Comparison of ENCODE assay signal across 11 cellular contexts in genomic region chr3:65713016-65713415, GRCh38.
A peak's percentile ranks its signal among the peaks of the same experiment; 100 is the strongest.
DNase-seq lines count a peak whose midpoint lies in the region; ATAC-seq and FAIRE-seq lines count a peak whose summit lies in the region.
"Had no signal": no experiment of that assay in that cellular context is flagged by ENCODE, and none has a peak within 500 bp of the region (broad histone marks: within the 10 kb centered on the region; RNA-seq: fewer than 3 reads in every experiment).

No MANE protein-coding gene starts in this region.

- CTCF ChIA-PET in activated CD8-positive, alpha-beta memory T cell treated with anti-CD3 and anti-CD28 coated beads, Interleukin-2, amount 10 ng/mL, durations not matched to agents 7 days and 5 days (lab: Charles Lee) = interaction anchor here (1.0 kb wide), 1 partner anchor 9 kb away, joined by 3 read pairs; no protein-coding TSS in a partner anchor

- no peaks in the 10 kb centered on the region for H3K27me3 Mint-ChIP-seq in activated CD8-positive, alpha-beta memory T cell treated with anti-CD3 and anti-CD28 coated beads, Interleukin-2, amount 10 ng/mL, durations not matched to agents 7 days and 5 days

- no peaks in the 10 kb centered on the region for H3K36me3 Mint-ChIP-seq in activated CD8-positive, alpha-beta memory T cell treated with anti-CD3 and anti-CD28 coated beads, Interleukin-2, amount 10 ng/mL, durations not matched to agents 7 days and 5 days

- H3K4me1 ChIP-seq in SJCRH30 = peaks cover 2% of the 10 kb centered on the region; the same call in 1 of the 2 replicates

- H3K4me3 ChIP-seq in SJCRH30 = no peak overlapping the region

- H3K27me3 ChIP-seq in SJCRH30 = no peaks in the 10 kb centered on the region

- no peaks in the 10 kb centered on the region for H3K9me3 ChIP-seq in SJCRH30 (replicated peaks)

- DNase-seq in GM03348 (ENCODE audit: low spot score) (peak; percentile 79), SKM-1 (lab: John Stamatoyannopoulos, UW; ENCODE audit: unreplicated experiment) (peak; percentile 40), fibroblast of the conjunctiva (ENCODE audit: low read depth) (peak; percentile 43), pons (ENCODE audit: low spot score) (peak; percentile 52), SJCRH30 (no peak), GM19239 (ENCODE audit: insufficient read length, low spot score) (no peak)
- no peak for DNase-seq in activated CD8-positive, alpha-beta memory T cell treated with anti-CD3 and anti-CD28 coated beads, Interleukin-2, amount 10 ng/mL, durations not matched to agents 7 days and 5 days
- DNase-seq in activated CD4-positive, alpha-beta T cell treated with anti-CD3 and anti-CD28 coated beads, Interleukin-2, amount 50 U/mL, for 1 hour = no peak
- DNase-seq: NCI-H510A treated with DMSO at 0.1 percent for 48 hours; stimulated activated CD4-positive, alpha-beta T cell treated with anti-CD3 and anti-CD28 coated beads, Interleukin-4, amount 100 ng/mL, for 24 hours had no signal

- no peak overlapping the region for H3K4me3 Mint-ChIP-seq in activated CD8-positive, alpha-beta memory T cell treated with anti-CD3 and anti-CD28 coated beads, Interleukin-2, amount 10 ng/mL, durations not matched to agents 7 days and 5 days

- no peaks in the 10 kb centered on the region for H3K4me1 Mint-ChIP-seq in activated CD8-positive, alpha-beta memory T cell treated with anti-CD3 and anti-CD28 coated beads, Interleukin-2, amount 10 ng/mL, durations not matched to agents 7 days and 5 days

- H3K27ac Mint-ChIP-seq in activated CD8-positive, alpha-beta memory T cell treated with anti-CD3 and anti-CD28 coated beads, Interleukin-2, amount 10 ng/mL, durations not matched to agents 7 days and 5 days = no peak overlapping the region

- H3K36me3 ChIP-seq in SJCRH30 = no peaks in the 10 kb centered on the region

- ATAC-seq in activated CD8-positive, alpha-beta memory T cell treated with anti-CD3 and anti-CD28 coated beads, Interleukin-2, amount 10 ng/mL, durations not matched to agents 7 days and 5 days = no peak

- H3K9me3 Mint-ChIP-seq in activated CD8-positive, alpha-beta memory T cell treated with anti-CD3 and anti-CD28 coated beads, Interleukin-2, amount 10 ng/mL, durations not matched to agents 7 days and 5 days (ENCODE audit: low read depth) = no peaks in the 10 kb centered on the region

- no peak overlapping the region for H3K27ac ChIP-seq in SJCRH30

- FAIRE-seq in GM19239 (lab: Jason Lieb, UNC) = no peak
- FAIRE-seq: D721Med had no signal

Comparison
In these comparisons a context has a peak if more than half of its experiments do, and no peak if none do; other contexts are left out.
1. DNase-seq: peak in GM03348 (single experiment), SKM-1 (single experiment), fibroblast of the conjunctiva (single experiment) and pons (single experiment); none in activated CD8-positive, alpha-beta memory T cell treated with anti-CD3 and anti-CD28 coated beads, Interleukin-2, amount 10 ng/mL, durations not matched to agents 7 days and 5 days (single experiment), activated CD4-positive, alpha-beta T cell treated with anti-CD3 and anti-CD28 coated beads, Interleukin-2, amount 50 U/mL, for 1 hour (single experiment), SJCRH30 (0 of 2) and GM19239 (single experiment).